1 cellular context compared by ENCODE assay signal in the genomic region with DNA sequence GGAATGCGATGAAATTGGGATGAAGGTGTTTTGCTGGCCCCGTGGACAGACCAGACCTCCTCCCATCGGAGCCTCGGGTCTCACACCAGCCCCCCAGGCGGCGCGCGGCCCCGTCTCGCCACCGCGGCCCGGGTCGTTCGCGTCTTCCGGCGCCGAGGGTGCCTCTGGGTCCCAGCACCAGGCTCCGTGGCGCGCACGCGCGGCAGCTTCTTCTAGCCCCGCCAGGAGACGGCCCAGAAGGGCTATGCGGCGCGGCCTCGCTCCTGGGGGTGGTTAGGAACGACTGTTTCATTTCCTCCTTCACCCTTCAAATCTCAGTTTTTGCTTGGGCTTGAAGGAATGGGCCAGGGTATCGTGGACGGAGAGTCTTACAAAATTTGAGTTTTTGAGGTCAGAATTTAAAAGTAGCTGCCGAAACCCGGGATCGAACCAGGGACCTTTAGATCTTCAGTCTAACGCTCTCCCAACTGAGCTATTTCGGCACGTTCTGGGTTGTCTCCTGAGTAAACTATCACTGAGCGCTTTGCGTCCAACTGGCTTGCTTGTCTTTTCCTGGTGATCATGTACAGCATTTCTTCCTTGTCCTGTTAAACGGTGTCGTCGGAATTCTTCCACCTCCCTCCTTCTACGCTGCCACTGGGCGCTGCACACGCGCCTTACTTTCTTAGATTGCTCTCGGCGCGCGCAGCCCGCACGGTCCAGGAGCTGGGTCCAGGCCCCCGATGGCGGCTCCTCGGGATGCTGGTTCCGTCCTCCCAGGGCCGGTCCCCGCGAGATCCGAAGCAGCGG.
TF ChIP-seq lines count a peak whose summit lies in the region.

No MANE protein-coding gene starts in this region.

TF ChIP-seq in HEK293, 187 proteins besides CTCF, POLR2A, EP300 and RAD21 (continued from another document and continues in another):
- TF ChIP-seq, protein P1, sequence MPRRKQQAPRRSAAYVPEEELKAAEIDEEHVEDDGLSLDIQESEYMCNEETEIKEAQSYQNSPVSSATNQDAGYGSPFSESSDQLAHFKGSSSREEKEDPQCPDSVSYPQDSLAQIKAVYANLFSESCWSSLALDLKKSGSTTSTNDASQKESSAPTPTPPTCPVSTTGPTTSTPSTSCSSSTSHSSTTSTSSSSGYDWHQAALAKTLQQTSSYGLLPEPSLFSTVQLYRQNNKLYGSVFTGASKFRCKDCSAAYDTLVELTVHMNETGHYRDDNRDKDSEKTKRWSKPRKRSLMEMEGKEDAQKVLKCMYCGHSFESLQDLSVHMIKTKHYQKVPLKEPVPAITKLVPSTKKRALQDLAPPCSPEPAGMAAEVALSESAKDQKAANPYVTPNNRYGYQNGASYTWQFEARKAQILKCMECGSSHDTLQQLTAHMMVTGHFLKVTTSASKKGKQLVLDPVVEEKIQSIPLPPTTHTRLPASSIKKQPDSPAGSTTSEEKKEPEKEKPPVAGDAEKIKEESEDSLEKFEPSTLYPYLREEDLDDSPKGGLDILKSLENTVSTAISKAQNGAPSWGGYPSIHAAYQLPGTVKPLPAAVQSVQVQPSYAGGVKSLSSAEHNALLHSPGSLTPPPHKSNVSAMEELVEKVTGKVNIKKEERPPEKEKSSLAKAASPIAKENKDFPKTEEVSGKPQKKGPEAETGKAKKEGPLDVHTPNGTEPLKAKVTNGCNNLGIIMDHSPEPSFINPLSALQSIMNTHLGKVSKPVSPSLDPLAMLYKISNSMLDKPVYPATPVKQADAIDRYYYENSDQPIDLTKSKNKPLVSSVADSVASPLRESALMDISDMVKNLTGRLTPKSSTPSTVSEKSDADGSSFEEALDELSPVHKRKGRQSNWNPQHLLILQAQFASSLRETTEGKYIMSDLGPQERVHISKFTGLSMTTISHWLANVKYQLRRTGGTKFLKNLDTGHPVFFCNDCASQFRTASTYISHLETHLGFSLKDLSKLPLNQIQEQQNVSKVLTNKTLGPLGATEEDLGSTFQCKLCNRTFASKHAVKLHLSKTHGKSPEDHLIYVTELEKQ (tag by site-specific recombination; IDR thresholded peaks at IDR 0.05; ENCODE audit: borderline replicate concordance), result no peak
- TF ChIP-seq ZBTB48 (tag by site-specific recombination; IDR thresholded peaks at IDR 0.05), result no peak
- TF ChIP-seq, protein P2, sequence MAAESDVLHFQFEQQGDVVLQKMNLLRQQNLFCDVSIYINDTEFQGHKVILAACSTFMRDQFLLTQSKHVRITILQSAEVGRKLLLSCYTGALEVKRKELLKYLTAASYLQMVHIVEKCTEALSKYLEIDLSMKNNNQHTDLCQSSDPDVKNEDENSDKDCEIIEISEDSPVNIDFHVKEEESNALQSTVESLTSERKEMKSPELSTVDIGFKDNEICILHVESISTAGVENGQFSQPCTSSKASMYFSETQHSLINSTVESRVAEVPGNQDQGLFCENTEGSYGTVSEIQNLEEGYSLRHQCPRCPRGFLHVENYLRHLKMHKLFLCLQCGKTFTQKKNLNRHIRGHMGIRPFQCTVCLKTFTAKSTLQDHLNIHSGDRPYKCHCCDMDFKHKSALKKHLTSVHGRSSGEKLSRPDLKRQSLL (tag by site-specific recombination; IDR thresholded peaks at IDR 0.05), result no peak
- no peak for TF ChIP-seq ZNF221 (tag by site-specific recombination; IDR thresholded peaks at IDR 0.05; ENCODE audit: borderline replicate concordance)
- peak; percentile 93 for TF ChIP-seq ZNF660 (tag by site-specific recombination; IDR thresholded peaks at IDR 0.05)
- no peak for TF ChIP-seq ZNF792 (tag by site-specific recombination; IDR thresholded peaks at IDR 0.05)
- TF ChIP-seq ZNF248 (tag by site-specific recombination; IDR thresholded peaks at IDR 0.05), result no peak
- 0 out of 2 replicates have a peak, but pooled peaks have one; percentile 27 for TF ChIP-seq ZNF843 (tag by site-specific recombination; IDR thresholded peaks at IDR 0.05)
- no peak for TF ChIP-seq ZBTB10 (tag by site-specific recombination; IDR thresholded peaks at IDR 0.05)
- no peak for TF ChIP-seq ZNF214 (tag by site-specific recombination; IDR thresholded peaks at IDR 0.05; ENCODE audit: borderline replicate concordance)
- no peak for TF ChIP-seq ZNF830 (tag by site-specific recombination; IDR thresholded peaks at IDR 0.05; ENCODE audit: low read depth)
- no peak for TF ChIP-seq ZNF521 (tag by site-specific recombination; IDR thresholded peaks at IDR 0.05)
- no peak for TF ChIP-seq RBAK (tag by site-specific recombination; IDR thresholded peaks at IDR 0.05)
- no peak for TF ChIP-seq ZNF37A (tag by site-specific recombination; IDR thresholded peaks at IDR 0.05)
- TF ChIP-seq YY1 (tag by site-specific recombination; IDR thresholded peaks at IDR 0.05), result no peak
- 0 out of 2 replicates have a peak, but pooled peaks have one; percentile 29 for TF ChIP-seq ZSCAN5A (tag by site-specific recombination; IDR thresholded peaks at IDR 0.05)
- TF ChIP-seq PRDM1 (tag by site-specific recombination; IDR thresholded peaks at IDR 0.05), result no peak
- TF ChIP-seq ZBTB20 (tag by site-specific recombination; IDR thresholded peaks at IDR 0.05), result no peak; the same call in 1 of the 2 replicates
- TF ChIP-seq ZNF324 (tag by site-specific recombination; IDR thresholded peaks at IDR 0.05), result peak; percentile 91
- TF ChIP-seq PBX3 (CRISPR knock-in tag; IDR thresholded peaks at IDR 0.05), result no peak
- TF ChIP-seq ZEB2 (tag by site-specific recombination; IDR thresholded peaks at IDR 0.05), result 0 out of 2 replicates have a peak, but pooled peaks have one; percentile 33
- no peak for TF ChIP-seq SP2 (tag by site-specific recombination; IDR thresholded peaks at IDR 0.05)
- TF ChIP-seq, protein P3, sequence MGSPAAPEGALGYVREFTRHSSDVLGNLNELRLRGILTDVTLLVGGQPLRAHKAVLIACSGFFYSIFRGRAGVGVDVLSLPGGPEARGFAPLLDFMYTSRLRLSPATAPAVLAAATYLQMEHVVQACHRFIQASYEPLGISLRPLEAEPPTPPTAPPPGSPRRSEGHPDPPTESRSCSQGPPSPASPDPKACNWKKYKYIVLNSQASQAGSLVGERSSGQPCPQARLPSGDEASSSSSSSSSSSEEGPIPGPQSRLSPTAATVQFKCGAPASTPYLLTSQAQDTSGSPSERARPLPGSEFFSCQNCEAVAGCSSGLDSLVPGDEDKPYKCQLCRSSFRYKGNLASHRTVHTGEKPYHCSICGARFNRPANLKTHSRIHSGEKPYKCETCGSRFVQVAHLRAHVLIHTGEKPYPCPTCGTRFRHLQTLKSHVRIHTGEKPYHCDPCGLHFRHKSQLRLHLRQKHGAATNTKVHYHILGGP (tag by site-specific recombination; IDR thresholded peaks at IDR 0.05), result no peak
- TF ChIP-seq TRIM28 (IDR thresholded peaks at IDR 0.05; ENCODE audit: borderline replicate concordance, low read length), result peak; percentile 96
- no peak for TF ChIP-seq ZNF837 (tag by site-specific recombination; IDR thresholded peaks at IDR 0.05)
- TF ChIP-seq ZNF391 (tag by site-specific recombination; IDR thresholded peaks at IDR 0.05; ENCODE audit: borderline replicate concordance, low read depth), result no peak; the same call in 1 of the 2 replicates
- TF ChIP-seq REPIN1 (tag by site-specific recombination; IDR thresholded peaks at IDR 0.05; ENCODE audit: low read depth), result no peak
- 0 out of 2 replicates have a peak, but pooled peaks have one; percentile 51 for TF ChIP-seq ZBTB44 (tag by site-specific recombination; IDR thresholded peaks at IDR 0.05)
- TF ChIP-seq ZNF184 (tag by site-specific recombination; IDR thresholded peaks at IDR 0.05), result no peak
- TF ChIP-seq, protein P4, sequence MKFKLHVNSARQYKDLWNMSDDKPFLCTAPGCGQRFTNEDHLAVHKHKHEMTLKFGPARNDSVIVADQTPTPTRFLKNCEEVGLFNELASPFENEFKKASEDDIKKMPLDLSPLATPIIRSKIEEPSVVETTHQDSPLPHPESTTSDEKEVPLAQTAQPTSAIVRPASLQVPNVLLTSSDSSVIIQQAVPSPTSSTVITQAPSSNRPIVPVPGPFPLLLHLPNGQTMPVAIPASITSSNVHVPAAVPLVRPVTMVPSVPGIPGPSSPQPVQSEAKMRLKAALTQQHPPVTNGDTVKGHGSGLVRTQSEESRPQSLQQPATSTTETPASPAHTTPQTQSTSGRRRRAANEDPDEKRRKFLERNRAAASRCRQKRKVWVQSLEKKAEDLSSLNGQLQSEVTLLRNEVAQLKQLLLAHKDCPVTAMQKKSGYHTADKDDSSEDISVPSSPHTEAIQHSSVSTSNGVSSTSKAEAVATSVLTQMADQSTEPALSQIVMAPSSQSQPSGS (tag by site-specific recombination; IDR thresholded peaks at IDR 0.05; ENCODE audit: low read depth), result no peak
- TF ChIP-seq ZNF624 (tag by site-specific recombination; IDR thresholded peaks at IDR 0.05), result no peak
- peak; percentile 53; the same call in 1 of the 2 replicates for TF ChIP-seq ZNF121 (tag by site-specific recombination; IDR thresholded peaks at IDR 0.05)
- peak; percentile 21; the same call in 1 of the 2 replicates for TF ChIP-seq ZIC2 (tag by site-specific recombination; IDR thresholded peaks at IDR 0.05)
- TF ChIP-seq ZFP69B (tag by site-specific recombination; IDR thresholded peaks at IDR 0.05), result peak; percentile 22; the same call in 1 of the 2 replicates
- TF ChIP-seq KLF7 (tag by site-specific recombination; IDR thresholded peaks at IDR 0.05; ENCODE audit: borderline replicate concordance), result no peak
- TF ChIP-seq ZNF26 (tag by site-specific recombination; IDR thresholded peaks at IDR 0.05), result no peak
- TF ChIP-seq ZNF785 (tag by site-specific recombination; IDR thresholded peaks at IDR 0.05), result no peak
- TF ChIP-seq MEIS1 (CRISPR knock-in tag; IDR thresholded peaks at IDR 0.05; ENCODE audit: borderline replicate concordance), result no peak
